ENCODE assay signal across 8 cellular contexts in genomic region chr6:153131037-153131981, GRCh38. TPM values are rescaled to one million over a fixed set of nuclear protein-coding genes. Genes with fewer than 3 reads are reported as not detected.
DNase-seq lines count a peak whose midpoint lies in the region; ATAC-seq, FAIRE-seq and TF ChIP-seq lines count a peak whose summit lies in the region.

A gene with protein sequence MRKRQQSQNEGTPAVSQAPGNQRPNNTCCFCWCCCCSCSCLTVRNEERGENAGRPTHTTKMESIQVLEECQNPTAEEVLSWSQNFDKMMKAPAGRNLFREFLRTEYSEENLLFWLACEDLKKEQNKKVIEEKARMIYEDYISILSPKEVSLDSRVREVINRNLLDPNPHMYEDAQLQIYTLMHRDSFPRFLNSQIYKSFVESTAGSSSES (minus strand): TSS chr6:153131282. CDS start chr6:153044018, 87,264 bp downstream.

- H3K4me3 Mint-ChIP-seq in activated T-helper 2 cell treated with anti-CD3 and anti-CD28 coated beads, Interferon-gamma antibody, Interleukin-2, Interleukin-4, amounts not matched to agents 10 μg/mL and 5 μg/mL and 100 μg/mL, durations not matched to agents 14 hours and 24 hours and 36 hours (ENCODE audit: low read depth) = peak within 1 kb of the TSS; percentile 71

- no peaks in the 10 kb centered on the region for H3F3A ChIP-seq in neural cell (ENCODE audit: insufficient read depth, low read length, poor library complexity, severe bottlenecking)

- TF ChIP-seq EP300 in neural cell (conservative IDR thresholded peaks at IDR 0.05; ENCODE audit: poor library complexity, severe bottlenecking) = peak; percentile 2

- H3K27ac ChIP-seq in neural cell (ENCODE audit: low read length) (peak within 1 kb of the TSS; percentile 83), aorta (ENCODE audit: low read depth in 1 of 2, low read length in 2 of 2) (peak within 1 kb of the TSS in 1 of 2 donors; percentile 78)

- TF ChIP-seq RAD21 in neural cell (conservative IDR thresholded peaks at IDR 0.05) = peak; percentile 7

- peak within 1 kb of the TSS; percentile 96 for H3K4me3 ChIP-seq in neural cell (ENCODE audit: low read length)
- peak within 1 kb of the TSS; percentile 92 to 94 for H3K4me3 ChIP-seq in aorta (ENCODE audit: low read length in 2 of 2)

- WGBS in aorta, 2 donors = 1 to 2% methylated on average over 45 to 89 of the region's 89 CpGs

- intact Hi-C loops in activated T-helper 2 cell treated with anti-CD3 and anti-CD28 coated beads, Interferon-gamma antibody, Interleukin-2, Interleukin-4, amounts not matched to agents 10 μg/mL and 5 μg/mL and 100 μg/mL, durations not matched to agents 14 hours and 24 hours and 36 hours (cut with micrococcal nuclease) = no loop called here
- intact Hi-C loops in aorta (cut with DNase I) = no loop called here

- H3K36me3 ChIP-seq in neural cell (ENCODE audit: insufficient read depth, low read length) = no peaks in the 10 kb centered on the region
- no peaks in the 10 kb centered on the region for H3K36me3 ChIP-seq in aorta (ENCODE audit: control insufficient read depth in 1 of 2, insufficient read depth in 2 of 2, low read length in 1 of 2)

- peak; percentile 40 for DNase-seq in A172 (ENCODE audit: low spot score)
- peak; percentile 9 for DNase-seq in NCI-H226
- no peak for DNase-seq in activated T-helper 2 cell treated with anti-CD3 and anti-CD28 coated beads, Interferon-gamma antibody, Interleukin-2, Interleukin-4, amounts not matched to agents 10 μg/mL and 5 μg/mL and 100 μg/mL, durations not matched to agents 14 hours and 24 hours and 36 hours (ENCODE audit: low spot score)
- peak; percentile 86 to 91 for DNase-seq in frontal cortex (ENCODE audit: low spot score in 2 of 2)
- peak; percentile 78 to 89 for DNase-seq in aorta

- FAIRE-seq in frontal cortex (lab: Jason Lieb, UNC) = no peak

- H3K9ac ChIP-seq in neural cell (ENCODE audit: low read length) = peak within 1 kb of the TSS; percentile 88

- no peak within 1 kb of the TSS for H3K27ac Mint-ChIP-seq in activated T-helper 2 cell treated with anti-CD3 and anti-CD28 coated beads, Interferon-gamma antibody, Interleukin-2, Interleukin-4, amounts not matched to agents 10 μg/mL and 5 μg/mL and 100 μg/mL, durations not matched to agents 14 hours and 24 hours and 36 hours

- TF ChIP-seq CTCF in neural cell (IDR thresholded peaks at IDR 0.05; ENCODE audit: poor library complexity, severe bottlenecking) = no peak

- H3K4me2 ChIP-seq in neural cell (ENCODE audit: low read length) = peak within 1 kb of the TSS; percentile 68

- H4K20me1 ChIP-seq in neural cell (ENCODE audit: insufficient read depth) = no peaks in the 10 kb centered on the region

- H3K9me3 Mint-ChIP-seq in activated T-helper 2 cell treated with anti-CD3 and anti-CD28 coated beads, Interferon-gamma antibody, Interleukin-2, Interleukin-4, amounts not matched to agents 10 μg/mL and 5 μg/mL and 100 μg/mL, durations not matched to agents 14 hours and 24 hours and 36 hours = no peaks in the 10 kb centered on the region

- H3K4me1 Mint-ChIP-seq in activated T-helper 2 cell treated with anti-CD3 and anti-CD28 coated beads, Interferon-gamma antibody, Interleukin-2, Interleukin-4, amounts not matched to agents 10 μg/mL and 5 μg/mL and 100 μg/mL, durations not matched to agents 14 hours and 24 hours and 36 hours (ENCODE audit: low read depth) = peaks cover 6% of the 10 kb centered on the region

- ATAC-seq in GM18502 (IDR thresholded peaks at IDR 0.05; ENCODE audit: poor library complexity, unreplicated experiment) (peak; percentile 63), HG02970 (IDR thresholded peaks at IDR 0.05; ENCODE audit: low FRiP score, unreplicated experiment) (peak; percentile 52), aorta (ENCODE audit: low FRiP score) (peak; percentile 86)

- no peaks in the 10 kb centered on the region for H3K4me1 ChIP-seq in aorta (ENCODE audit: control insufficient read depth in 1 of 2, insufficient read depth in 2 of 2, low read length in 2 of 2)

- H3K79me2 ChIP-seq in neural cell (replicated peaks; ENCODE audit: insufficient read depth, low read length) = peaks cover 25% of the 10 kb centered on the region

- H3K36me3 Mint-ChIP-seq in activated T-helper 2 cell treated with anti-CD3 and anti-CD28 coated beads, Interferon-gamma antibody, Interleukin-2, Interleukin-4, amounts not matched to agents 10 μg/mL and 5 μg/mL and 100 μg/mL, durations not matched to agents 14 hours and 24 hours and 36 hours (ENCODE audit: low read depth) = no peaks in the 10 kb centered on the region

- H3K9me2 ChIP-seq in neural cell (ENCODE audit: insufficient read depth, low read length) = no peaks in the 10 kb centered on the region

- H3K27me3 ChIP-seq in neural cell (ENCODE audit: insufficient read depth, low read depth, low read length) = no peaks in the 10 kb centered on the region
- H3K27me3 ChIP-seq in aorta (ENCODE audit: control insufficient read depth in 1 of 2, insufficient read depth in 2 of 2, low read length in 1 of 2) = no peaks in the 10 kb centered on the region

- H2AFZ ChIP-seq in neural cell (ENCODE audit: low read depth, low read length) = peak within 1 kb of the TSS; percentile 73

- peaks cover 40% of the 10 kb centered on the region for H3K27me3 Mint-ChIP-seq in activated T-helper 2 cell treated with anti-CD3 and anti-CD28 coated beads, Interferon-gamma antibody, Interleukin-2, Interleukin-4, amounts not matched to agents 10 μg/mL and 5 μg/mL and 100 μg/mL, durations not matched to agents 14 hours and 24 hours and 36 hours (ENCODE audit: low read depth)

- H3K9me3 ChIP-seq in neural cell (ENCODE audit: low read length) = no peaks in the 10 kb centered on the region
- H3K9me3 ChIP-seq in aorta (ENCODE audit: control insufficient read depth, low read length) = no peaks in the 10 kb centered on the region

TF ChIP-seq in neural cell, 6 proteins besides CTCF, POLR2A, EP300 and RAD21:
- TF ChIP-seq SMC3 (conservative IDR thresholded peaks at IDR 0.05; ENCODE audit: poor library complexity) = no peak
- no peak for TF ChIP-seq EZH2 (IDR thresholded peaks at IDR 0.05; ENCODE audit: borderline replicate concordance, insufficient read depth, low read length, poor library complexity, severe bottlenecking)
- TF ChIP-seq POLR2AphosphoS5 (IDR thresholded peaks at IDR 0.05) = peak; percentile 83
- TF ChIP-seq MXI1 (conservative IDR thresholded peaks at IDR 0.05; ENCODE audit: poor library complexity, severe bottlenecking) = peak; percentile 6
- peak; percentile 60 for TF ChIP-seq TAF1 (IDR thresholded peaks at IDR 0.05; ENCODE audit: low read depth)
- TF ChIP-seq REST (IDR thresholded peaks at IDR 0.05; ENCODE audit: borderline replicate concordance) = peak; percentile 64

RNA-seq across cellular contexts. Expression of the gene that starts here (rescaled TPM):
- total RNA-seq in A172 (2014; rRNA removed; shearing (Covaris generic)) = 2.9 and 6.5 TPM in 2 replicates
- not detected in 2 replicates for total RNA-seq in activated T-helper 2 cell treated with anti-CD3 and anti-CD28 coated beads, Interferon-gamma antibody, Interleukin-2, Interleukin-4, amounts not matched to agents 10 μg/mL and 5 μg/mL and 100 μg/mL, durations not matched to agents 14 hours and 24 hours and 36 hours
- total RNA-seq in frontal cortex (112 TPM), aorta (1 to 10 TPM; 2.2 to 3.2 TPM)
- polyA plus RNA-seq in neural cell (38.0 and 44.9 TPM in 2 replicates), aorta (1 to 10 TPM; 2.3 to 2.8 TPM)
- polyA minus RNA-seq in neural cell = 101 and 131 TPM in 2 replicates

Comparison
In these comparisons a context has a peak if more than half of its experiments do, and no peak if none do; other contexts are left out.
1. RNA of the gene that starts here (total RNA-seq): 112 TPM in frontal cortex (single experiment); 2.2 to 3.2 TPM in aorta, 2.9 to 6.5 TPM in A172 and not detected in activated T-helper 2 cell treated with anti-CD3 and anti-CD28 coated beads, Interferon-gamma antibody, Interleukin-2, Interleukin-4, amounts not matched to agents 10 μg/mL and 5 μg/mL and 100 μg/mL, durations not matched to agents 14 hours and 24 hours and 36 hours; every median in the first group is over 10 times any median in the second.
2. RNA of the gene that starts here (polyA plus RNA-seq): 38.0 to 44.9 TPM in neural cell; 2.3 to 2.8 TPM in aorta; every median in the first group is over 10 times any median in the second.
3. Peak in every context shown above with its lines, with median percentiles within 50 percentile points of each other: ATAC-seq.